27 cellular contexts compared by ENCODE assay signal in genomic region chr4:29453421-29453820, GRCh38.
"Had no signal": no experiment of that assay in that cellular context is flagged by ENCODE, and none has a peak within 500 bp of the region (broad histone marks: within the 10 kb centered on the region; RNA-seq: fewer than 3 reads in every experiment).

No MANE protein-coding gene starts in this region.

- H3K9me3 ChIP-seq: adrenal gland, body of pancreas, breast epithelium had no signal

- H3K27ac ChIP-seq: adrenal gland, body of pancreas, breast epithelium had no signal

- H3K4me1 ChIP-seq: adrenal gland, body of pancreas, breast epithelium had no signal

- H3K27me3 ChIP-seq: adrenal gland, body of pancreas, breast epithelium had no signal

- FAIRE-seq: astrocyte, K562, TTC549 had no signal

- ATAC-seq: activated CD8-positive, alpha-beta T cell treated with anti-CD3 and anti-CD28 coated beads, Interleukin-2, amount 10 ng/mL, durations not matched to agents 7 days and 5 days; body of pancreas; K562 had no signal

- DNase-seq: activated CD4-positive, alpha-beta T cell treated with anti-CD3 and anti-CD28 coated beads, Interleukin-2, amount 10 ng/mL, durations not matched to agents 24 days and 14 days; activated CD4-positive, alpha-beta T cell treated with anti-CD3 and anti-CD28 coated beads, Interleukin-2, amount 50 U/mL, for 48 hours; activated CD8-positive, alpha-beta T cell treated with anti-CD3 and anti-CD28 coated beads, Interleukin-2, amount 10 ng/mL, durations not matched to agents 7 days and 5 days; activated gamma-delta T cell; activated naive CD4-positive, alpha-beta T cell treated with Interleukin-2 at 50 U/mL for 16 hours; activated naive CD8-positive, alpha-beta T cell treated with anti-CD3 and anti-CD28 coated beads, Interleukin-2, amount 10 ng/mL, durations not matched to agents 7 days and 5 days; activated T-cell treated with anti-CD3 and anti-CD28 coated beads, Interleukin-2, amount 50 U/mL, for 24 hours; adrenal gland; body of pancreas; NCI-H1048; NCI-H1105 treated with DMSO at 0.1 percent for 48 hours; NCI-H1436; NCI-H1694; NCI-H1930; NCI-H2081 treated with DMSO at 0.1 percent for 48 hours; NCI-H2171 treated with DMSO at 0.1 percent for 48 hours; NCI-H2227 treated with DMSO at 0.1 percent for 48 hours; NCI-H446; NCI-H510A treated with DMSO at 0.1 percent for 48 hours; NCI-H69; NCI-H82; Right ventricle myocardium superior; T1000 had no signal

- H3K36me3 ChIP-seq: adrenal gland, breast epithelium had no signal

- H3K4me3 ChIP-seq: adrenal gland, body of pancreas, breast epithelium, K562 had no signal
